21 cellular contexts compared by ENCODE assay signal in the genomic region with DNA sequence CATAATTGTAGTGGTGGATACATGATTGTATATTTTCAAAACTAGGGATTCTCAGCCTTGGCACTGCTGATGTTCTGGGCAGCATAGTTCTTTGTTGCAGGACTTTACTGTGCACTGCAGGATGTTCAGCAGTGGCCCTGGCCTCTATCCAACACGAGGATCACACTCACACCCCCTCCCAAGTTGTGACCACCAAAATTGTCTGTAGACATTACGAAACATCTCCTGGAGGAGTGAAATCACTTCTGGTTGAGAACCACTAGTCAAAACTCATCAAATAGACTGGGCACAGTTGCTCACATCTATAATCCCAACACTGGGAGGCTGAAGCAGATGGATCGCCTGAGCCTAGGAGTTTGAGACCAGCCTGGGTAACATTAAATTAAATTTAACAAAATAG.
DNase-seq lines count a peak whose midpoint lies in the region; ATAC-seq, FAIRE-seq and TF ChIP-seq lines count a peak whose summit lies in the region.
"Had no signal": no experiment of that assay in that cellular context is flagged by ENCODE, and none has a peak within 500 bp of the region (broad histone marks: within the 10 kb centered on the region; RNA-seq: fewer than 3 reads in every experiment).

No MANE protein-coding gene starts in this region.

- no peaks in the 10 kb centered on the region for H3K79me2 ChIP-seq in K562 (ENCODE audit: control insufficient read depth, insufficient read depth, low read length)

- no peak overlapping the region for H3K27ac Mint-ChIP-seq in type B pancreatic cell
- H3K27ac Mint-ChIP-seq in T-helper 2 cell treated with Interferon-gamma antibody and Interleukin-4, amounts not matched to agents 5 μg/mL and 100 μg/mL, for 36 hours = no peak overlapping the region
- H3K27ac Mint-ChIP-seq: B cell; CD8-positive, alpha-beta T cell had no signal

- no peaks in the 10 kb centered on the region; the same call in 1 of the 2 replicates for H3K9me3 ChIP-seq in K562 (replicated peaks; ENCODE audit: control insufficient read depth, insufficient read depth, low read depth, low read length)

- H3K4me3 Mint-ChIP-seq in type B pancreatic cell = no peak overlapping the region
- no peak overlapping the region for H3K4me3 Mint-ChIP-seq in T-helper 2 cell treated with Interferon-gamma antibody and Interleukin-4, amounts not matched to agents 5 μg/mL and 100 μg/mL, for 36 hours
- H3K4me3 Mint-ChIP-seq: B cell; CD8-positive, alpha-beta T cell had no signal

- DNase-seq in Right ventricle myocardium inferior (ENCODE audit: missing footprints) = peak; percentile 30
- no peak for DNase-seq in left cardiac atrium
- peak; percentile 28 for DNase-seq in MV-4-11 (lab: John Stamatoyannopoulos, UW)
- no peak for DNase-seq in K562 (ENCODE audit: extremely low read depth in 1 of 4, low spot score in 3 of 4)
- peak; percentile 1 for DNase-seq in type B pancreatic cell (ENCODE audit: extremely low spot score, unreplicated experiment)
- no peak for DNase-seq in NCI-H524 treated with DMSO at 0.1 percent for 48 hours (lab: John Stamatoyannopoulos, UW)
- no peak for DNase-seq in NCI-H2081 (lab: John Stamatoyannopoulos, UW)
- DNase-seq in T-helper 2 cell treated with Interferon-gamma antibody and Interleukin-4, amounts not matched to agents 5 μg/mL and 100 μg/mL, for 36 hours (ENCODE audit: low spot score) = no peak
- DNase-seq: 8988T, DMS 273 treated with DMSO at 0.1 percent for 48 hours, DMS53, DND-41, EL, GM23248, HCEC 1CT had no signal

- H3K9me1 ChIP-seq in K562 (ENCODE audit: control insufficient read depth, insufficient read depth, low read length) = no peaks in the 10 kb centered on the region

- intact Hi-C loops in Right ventricle myocardium inferior (cut with DNase I) (no loop called here), left cardiac atrium (cut with DNase I) (no loop called here), K562 (cut with micrococcal nuclease) (no loop called here)

- no peaks in the 10 kb centered on the region for H3K4me1 Mint-ChIP-seq in type B pancreatic cell (ENCODE audit: unreplicated experiment)
- H3K4me1 Mint-ChIP-seq in T-helper 2 cell treated with Interferon-gamma antibody and Interleukin-4, amounts not matched to agents 5 μg/mL and 100 μg/mL, for 36 hours (ENCODE audit: low read depth) = no peaks in the 10 kb centered on the region
- H3K4me1 Mint-ChIP-seq: B cell had no signal

- no peak for ATAC-seq in Right ventricle myocardium inferior
- ATAC-seq in left cardiac atrium = no peak
- no peak; the same call in 2 of the 3 replicates for ATAC-seq in K562
- ATAC-seq: CD8-positive, alpha-beta T cell had no signal

- H3K36me3 Mint-ChIP-seq in type B pancreatic cell = no peaks in the 10 kb centered on the region
- H3K36me3 Mint-ChIP-seq in T-helper 2 cell treated with Interferon-gamma antibody and Interleukin-4, amounts not matched to agents 5 μg/mL and 100 μg/mL, for 36 hours (ENCODE audit: low read depth) = no peaks in the 10 kb centered on the region
- H3K36me3 Mint-ChIP-seq: CD8-positive, alpha-beta T cell had no signal

- no peak for FAIRE-seq in K562 (lab: Jason Lieb, UNC)
- FAIRE-seq: G401.6, GM12891, H54 had no signal

- TF ChIP-seq CTCF in K562 (IDR thresholded peaks at IDR 0.05 in 2 of 3, conservative IDR thresholded peaks at IDR 0.05 in 1 of 3; ENCODE audit: insufficient read depth in 2 of 3, low read depth in 1 of 3, low read length in 3 of 3) (no peak), type B pancreatic cell (conservative IDR thresholded peaks at IDR 0.05) (no peak)

- WGBS in K562 (ENCODE audit: insufficient coverage, low coverage, missing lambda C conversion rate) = 32% methylated on average over 3 of the region's 3 CpGs

- H3K4me1 ChIP-seq in K562 (replicated peaks in 1 of 2; ENCODE audit: control insufficient read depth in 2 of 2, insufficient read depth in 2 of 2, low read length in 2 of 2) = peaks cover 0 to under 1% of the 10 kb centered on the region in 2 experiments; a peak in 1 of 5 replicates
- H3K4me1 ChIP-seq: BLaER1 treated with 17β-estradiol and CSF1 and Interleukin-3, amounts not matched to agents 10 nM and 100 nM had no signal

- POLR2A ChIA-PET in K562 (lab: Yijun Ruan, JAX) = no interaction called here

- TF ChIP-seq EP300 in K562 (IDR thresholded peaks at IDR 0.05; ENCODE audit: low read length) = no peak

- H3K4me3 ChIP-seq in K562 = no peak overlapping the region
- H3K4me3 ChIP-seq: BLaER1 treated with 17β-estradiol and CSF1 and Interleukin-3, amounts not matched to agents 10 nM and 100 nM; GM23248 had no signal

- no peak overlapping the region for H3K27ac ChIP-seq in K562 (ENCODE audit: extremely low read depth, low read depth, low read length)
- H3K27ac ChIP-seq: BLaER1 treated with 17β-estradiol and CSF1 and Interleukin-3, amounts not matched to agents 10 nM and 100 nM; GM23248 had no signal

- H4K20me1 ChIP-seq in K562 (replicated peaks; ENCODE audit: control insufficient read depth, insufficient read depth, low read length) = no peaks in the 10 kb centered on the region
- H4K20me1 ChIP-seq: BLaER1 treated with 17β-estradiol and CSF1 and Interleukin-3, amounts not matched to agents 10 nM and 100 nM had no signal

- TF ChIP-seq POLR2A in K562 (conservative IDR thresholded peaks at IDR 0.05) = no peak

- no peak overlapping the region for H3K4me2 ChIP-seq in K562 (ENCODE audit: insufficient read depth, low read length)
- H3K4me2 ChIP-seq: BLaER1 treated with 17β-estradiol and CSF1 and Interleukin-3, amounts not matched to agents 10 nM and 100 nM had no signal

- CTCF ChIA-PET in K562 (lab: Yijun Ruan, JAX; ENCODE audit: low intra/inter-chr PET ratio) = no interaction called here

- in situ Hi-C loops in K562 (cut with MboI) = no loop called here

- no peaks in the 10 kb centered on the region for H3K9me3 Mint-ChIP-seq in type B pancreatic cell
- H3K9me3 Mint-ChIP-seq in T-helper 2 cell treated with Interferon-gamma antibody and Interleukin-4, amounts not matched to agents 5 μg/mL and 100 μg/mL, for 36 hours = no peaks in the 10 kb centered on the region

- no peak for TF ChIP-seq RAD21 in K562 (CRISPR knock-in tag; conservative IDR thresholded peaks at IDR 0.05 in 1 of 2, IDR thresholded peaks at IDR 0.05 in 1 of 2)

- no peak overlapping the region for H3K9ac ChIP-seq in K562 (ENCODE audit: insufficient read depth in 1 of 2, low read depth in 2 of 2, low read length in 2 of 2)
- H3K9ac ChIP-seq: BLaER1 treated with 17β-estradiol and CSF1 and Interleukin-3, amounts not matched to agents 10 nM and 100 nM; GM23248 had no signal

- H3K36me3 ChIP-seq in K562 (ENCODE audit: control insufficient read depth, insufficient read depth, low read length) = no peaks in the 10 kb centered on the region
- H3K36me3 ChIP-seq: BLaER1 treated with 17β-estradiol and CSF1 and Interleukin-3, amounts not matched to agents 10 nM and 100 nM had no signal

- H2AFZ ChIP-seq in K562 (ENCODE audit: low read depth, low read length) = no peak overlapping the region
- H2AFZ ChIP-seq: GM23248 had no signal

- H3K27me3 Mint-ChIP-seq in type B pancreatic cell = no peaks in the 10 kb centered on the region
- H3K27me3 Mint-ChIP-seq in T-helper 2 cell treated with Interferon-gamma antibody and Interleukin-4, amounts not matched to agents 5 μg/mL and 100 μg/mL, for 36 hours (ENCODE audit: low read depth) = peaks cover 24% of the 10 kb centered on the region

- no peaks in the 10 kb centered on the region for H3K27me3 ChIP-seq in K562 (ENCODE audit: control insufficient read depth in 2 of 2, insufficient read depth in 2 of 2, low read length in 2 of 2)
- H3K27me3 ChIP-seq: BLaER1 treated with 17β-estradiol and CSF1 and Interleukin-3, amounts not matched to agents 10 nM and 100 nM had no signal

- no TSS peak for BruUV-seq in K562 (replicated peaks; lab: Mats Ljungman, UMichigan)

TF ChIP-seq in K562, 482 proteins besides CTCF, POLR2A, EP300 and RAD21 (continues in another document):
- TF ChIP-seq FOXO4 (CRISPR knock-in tag; IDR thresholded peaks at IDR 0.05) (no peak), NR3C1 (CRISPR knock-in tag; IDR thresholded peaks at IDR 0.05) (no peak), CEBPB (tag; IDR thresholded peaks at IDR 0.05) (peak; percentile 47; the same call in 1 of the 2 replicates), ZNF239 (CRISPR knock-in tag; IDR thresholded peaks at IDR 0.05) (peak; percentile 19; the same call in 1 of the 2 replicates), ZFP91 (CRISPR knock-in tag; IDR thresholded peaks at IDR 0.05) (no peak), PPARD (CRISPR knock-in tag; IDR thresholded peaks at IDR 0.05) (no peak), NR0B1 (IDR thresholded peaks at IDR 0.05; ENCODE audit: partially characterized antibody) (no peak)

Comparison
In these comparisons a context has a peak if more than half of its experiments do, and no peak if none do; other contexts are left out.
1. DNase-seq: peak in Right ventricle myocardium inferior (single experiment), MV-4-11 (single experiment) and type B pancreatic cell (single experiment); none in left cardiac atrium (single experiment), K562 (0 of 4), NCI-H524 treated with DMSO at 0.1 percent for 48 hours (single experiment), NCI-H2081 (0 of 2) and T-helper 2 cell treated with Interferon-gamma antibody and Interleukin-4, amounts not matched to agents 5 μg/mL and 100 μg/mL, for 36 hours (single experiment).